In genomic region chr3:72169561-72170472, GRCh38 we compare ENCODE assay signal across 26 cellular contexts.
"Had no signal": no experiment of that assay in that cellular context is flagged by ENCODE, and none has a peak within 500 bp of the region (broad histone marks: within the 10 kb centered on the region; RNA-seq: fewer than 3 reads in every experiment).

No MANE protein-coding gene starts in this region.

- H3K27ac ChIP-seq: foreskin keratinocyte, heart left ventricle, parathyroid adenoma, psoas muscle, stomach, suprapubic skin had no signal

- H3K4me3 ChIP-seq: esophagus muscularis mucosa, heart left ventricle, psoas muscle, stomach, suprapubic skin, tibial nerve had no signal

- DNase-seq: activated CD4-positive, alpha-beta T cell treated with anti-CD3 and anti-CD28 coated beads for 4 hours; activated CD4-positive, alpha-beta T cell treated with anti-CD3 and anti-CD28 coated beads, Interleukin-2, amount 50 U/mL, for 48 hours; activated CD8-positive, alpha-beta memory T cell treated with anti-CD3 and anti-CD28 coated beads for 24 hours; activated effector memory CD4-positive, alpha-beta T cell treated with Interleukin-2 at 50 U/mL for 16 hours; activated naive CD4-positive, alpha-beta T cell treated with anti-CD3 and anti-CD28 coated beads for 36 hours; activated naive CD8-positive, alpha-beta T cell treated with anti-CD3 and anti-CD28 coated beads for 36 hours; amniotic stem cell; central memory CD4-positive, alpha-beta T cell; endodermal cell; foreskin keratinocyte; heart left ventricle; left ventricle myocardium superior; mammary epithelial cell; naive B cell; occipital lobe; psoas muscle; stimulated activated CD4-positive, alpha-beta T cell treated with anti-CD3 and anti-CD28 coated beads, Interleukin-15, amount 100 ng/mL, for 24 hours; stimulated activated CD4-positive, alpha-beta T cell treated with anti-CD3 and anti-CD28 coated beads, Interleukin-2, amount 100 ng/mL, for 24 hours; stimulated activated naive B cell treated with anti-CD40 and anti-IgM and Interleukin-4, amounts not matched to agents 10 μg/mL and 1 μg/mL and 100 μg/mL, for 72 hours; stomach; SW 1271; T1000 had no signal

- H3K79me2 ChIP-seq: parathyroid adenoma had no signal

- H3K27me3 ChIP-seq: esophagus muscularis mucosa, heart left ventricle, stomach, suprapubic skin, tibial nerve had no signal

- H3K9ac ChIP-seq: parathyroid adenoma had no signal

- H3K36me3 ChIP-seq: esophagus muscularis mucosa, heart left ventricle, stomach, suprapubic skin, tibial nerve had no signal

- H3K4me1 ChIP-seq: foreskin keratinocyte, parathyroid adenoma had no signal

- H2AFZ ChIP-seq: parathyroid adenoma had no signal

- ATAC-seq: foreskin keratinocyte; heart left ventricle; left ventricle myocardium superior; psoas muscle; stimulated activated naive B cell treated with anti-CD40 and anti-IgM and Interleukin-4, amounts not matched to agents 10 μg/mL and 1 μg/mL and 100 μg/mL, for 72 hours had no signal

- H3K9me3 ChIP-seq: esophagus muscularis mucosa, psoas muscle, stomach, suprapubic skin had no signal
